In the genomic region with DNA sequence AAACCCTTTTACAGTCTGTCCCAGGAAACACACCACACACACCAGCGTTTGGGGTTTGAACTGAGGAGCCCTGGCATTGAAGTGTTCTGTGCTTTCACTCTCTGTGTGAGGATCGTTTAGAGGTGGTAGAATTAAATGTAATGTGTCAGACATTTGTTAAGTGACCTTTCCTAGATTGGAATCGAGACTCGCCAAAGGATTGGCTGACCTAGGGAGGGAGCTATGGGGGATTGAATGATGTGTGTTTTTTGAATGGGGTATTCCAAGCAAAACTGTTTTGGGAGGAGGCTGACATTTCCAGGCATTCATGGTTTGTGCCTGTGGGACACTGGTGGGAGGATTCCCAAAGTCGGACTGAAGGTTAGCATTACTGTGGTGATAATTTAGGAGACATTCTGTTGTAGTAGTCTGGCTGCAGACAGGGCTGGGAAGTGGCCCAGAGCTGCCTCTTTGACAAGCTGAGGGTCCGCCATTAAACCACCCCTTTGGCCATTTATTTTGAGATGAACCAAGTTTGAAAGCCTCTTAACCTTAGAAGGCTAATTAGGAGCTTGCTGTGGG, we compare ENCODE assay signal across 8 cellular contexts. TPM values are rescaled to one million over a fixed set of nuclear protein-coding genes. Genes with fewer than 3 reads are reported as not detected.
DNase-seq lines count a peak whose midpoint lies in the region; ATAC-seq, FAIRE-seq and TF ChIP-seq lines count a peak whose summit lies in the region.

No MANE protein-coding gene starts in this region.

- H3K27me3 ChIP-seq in HepG2 (ENCODE audit: control insufficient read depth in 1 of 2, insufficient read depth in 2 of 2, low read length in 2 of 2): no peaks in the 10 kb centered on the region; a peak in 1 of 5 replicates
- H3K27me3 ChIP-seq in thyroid gland: no peaks in the 10 kb centered on the region

- WGBS in HepG2 (ENCODE audit: low lambda C conversion rate): 9% methylated on average over 6 of the region's 6 CpGs
- 53 to 56% methylated on average over 6 of the region's 6 CpGs for WGBS in thyroid gland, 2 donors

- no peak for FAIRE-seq in HepG2 (lab: Jason Lieb, UNC)

- no peak overlapping the region for H3K27ac Mint-ChIP-seq in activated CD8-positive, alpha-beta T cell treated with anti-CD3 and anti-CD28 coated beads for 36 hours
- H3K27ac Mint-ChIP-seq in activated CD8-positive, alpha-beta T cell treated with anti-CD3 and anti-CD28 coated beads, Interleukin-2, amount 10 ng/mL, durations not matched to agents 7 days and 5 days: no peak overlapping the region
- no peak overlapping the region for H3K27ac Mint-ChIP-seq in central memory CD8-positive, alpha-beta T cell (ENCODE audit: low read depth)

- in situ Hi-C loops in HepG2 (cut with HindIII; ENCODE audit: extremely low pct_ligation_motif_present, low pct_unique_long_range_greater_than_20kb): loop anchor here (10.0 kb wide), 1 partner anchor 138 kb away; no protein-coding TSS in a partner anchor

- peaks cover 10% of the 10 kb centered on the region for H4K20me1 ChIP-seq in HepG2 (ENCODE audit: insufficient read depth, low read length)

- H3K4me2 ChIP-seq in HepG2 (ENCODE audit: low read depth, low read length): peak overlapping the region; percentile 87

- peak; percentile 12 for DNase-seq in activated CD8-positive, alpha-beta T cell treated with anti-CD3 and anti-CD28 coated beads for 36 hours
- no peak for DNase-seq in activated CD8-positive, alpha-beta T cell treated with anti-CD3 and anti-CD28 coated beads, Interleukin-2, amount 10 ng/mL, durations not matched to agents 7 days and 5 days
- no peak for DNase-seq in central memory CD8-positive, alpha-beta T cell (ENCODE audit: low spot score in 2 of 2)
- DNase-seq in HepG2 (ENCODE audit: low spot score) (no peak), thyroid gland (no peak), NCI-H69 (lab: John Stamatoyannopoulos, UW) (no peak), COLO829 (ENCODE audit: low spot score) (no peak)

- H3K4me3 Mint-ChIP-seq in activated CD8-positive, alpha-beta T cell treated with anti-CD3 and anti-CD28 coated beads for 36 hours: peak overlapping the region; percentile 83
- H3K4me3 Mint-ChIP-seq in activated CD8-positive, alpha-beta T cell treated with anti-CD3 and anti-CD28 coated beads, Interleukin-2, amount 10 ng/mL, durations not matched to agents 7 days and 5 days: no peak overlapping the region
- peak overlapping the region; percentile 61 for H3K4me3 Mint-ChIP-seq in central memory CD8-positive, alpha-beta T cell

- H2AFZ ChIP-seq in HepG2 (ENCODE audit: low read length): no peak overlapping the region

- CTCF ChIA-PET in activated CD8-positive, alpha-beta T cell treated with anti-CD3 and anti-CD28 coated beads for 36 hours (lab: Charles Lee): interaction anchor here (0.9 to 4.6 kb wide), 6 partner anchors 29 to 307 kb away, joined by 3 to 26 read pairs (median 3); no protein-coding TSS in a partner anchor
- CTCF ChIA-PET in activated CD8-positive, alpha-beta T cell treated with anti-CD3 and anti-CD28 coated beads, Interleukin-2, amount 10 ng/mL, durations not matched to agents 7 days and 5 days (lab: Charles Lee): no interaction called here
- CTCF ChIA-PET in HepG2 (lab: Yijun Ruan, JAX; ENCODE audit: low intra/inter-chr PET ratio, low total read pairs): no interaction called here

- intact Hi-C loops in activated CD8-positive, alpha-beta T cell treated with anti-CD3 and anti-CD28 coated beads for 36 hours (cut with micrococcal nuclease): loop anchor here (10.0 kb wide), 1 partner anchor 258 kb away; no protein-coding TSS in a partner anchor
- intact Hi-C loops in HepG2 (cut with micrococcal nuclease; ENCODE audit: unreplicated experiment) (loop anchor here (1.0 to 5.0 kb wide), 4 partner anchors 55 to 130 kb away; no protein-coding TSS in a partner anchor), thyroid gland (cut with DNase I) (no loop called here)

- no peak for TF ChIP-seq RAD21 in HepG2 (CRISPR knock-in tag; IDR thresholded peaks at IDR 0.05)

- H3K9me3 Mint-ChIP-seq in activated CD8-positive, alpha-beta T cell treated with anti-CD3 and anti-CD28 coated beads for 36 hours: no peaks in the 10 kb centered on the region
- H3K9me3 Mint-ChIP-seq in activated CD8-positive, alpha-beta T cell treated with anti-CD3 and anti-CD28 coated beads, Interleukin-2, amount 10 ng/mL, durations not matched to agents 7 days and 5 days (ENCODE audit: insufficient read depth): no peaks in the 10 kb centered on the region
- no peaks in the 10 kb centered on the region for H3K9me3 Mint-ChIP-seq in central memory CD8-positive, alpha-beta T cell

- H3K36me3 ChIP-seq in HepG2 (replicated peaks in 1 of 2; ENCODE audit: control insufficient read depth in 1 of 2, insufficient read depth in 2 of 2, low read length in 2 of 2): no peaks in the 10 kb centered on the region; a peak in 2 of 5 replicates
- no peaks in the 10 kb centered on the region for H3K36me3 ChIP-seq in thyroid gland

- H3K79me2 ChIP-seq in HepG2 (ENCODE audit: insufficient read depth, low read length): peaks cover 63% of the 10 kb centered on the region

- peaks cover 20% of the 10 kb centered on the region for H3K4me1 Mint-ChIP-seq in activated CD8-positive, alpha-beta T cell treated with anti-CD3 and anti-CD28 coated beads for 36 hours (ENCODE audit: low read depth)
- peaks cover 11% of the 10 kb centered on the region for H3K4me1 Mint-ChIP-seq in activated CD8-positive, alpha-beta T cell treated with anti-CD3 and anti-CD28 coated beads, Interleukin-2, amount 10 ng/mL, durations not matched to agents 7 days and 5 days (ENCODE audit: low read depth)
- peaks cover 9% of the 10 kb centered on the region for H3K4me1 Mint-ChIP-seq in central memory CD8-positive, alpha-beta T cell

- no peak for TF ChIP-seq EP300 in HepG2 (IDR thresholded peaks at IDR 0.05; ENCODE audit: low read depth in 2 of 2, low read length in 2 of 2)
- TF ChIP-seq EP300 in HepG2 (CRISPR knock-in tag; IDR thresholded peaks at IDR 0.05; ENCODE audit: borderline replicate concordance): no peak

- H3K27ac ChIP-seq in HepG2 (ENCODE audit: extremely low read length, insufficient read depth, low read length) (peak overlapping the region; percentile 86), thyroid gland (peak overlapping the region in 2 of 3 donors; percentile 34 to 87)

- peaks cover 1% of the 10 kb centered on the region for H3K36me3 Mint-ChIP-seq in activated CD8-positive, alpha-beta T cell treated with anti-CD3 and anti-CD28 coated beads for 36 hours (ENCODE audit: low read depth)
- no peaks in the 10 kb centered on the region for H3K36me3 Mint-ChIP-seq in activated CD8-positive, alpha-beta T cell treated with anti-CD3 and anti-CD28 coated beads, Interleukin-2, amount 10 ng/mL, durations not matched to agents 7 days and 5 days (ENCODE audit: low read depth)
- no peaks in the 10 kb centered on the region for H3K36me3 Mint-ChIP-seq in central memory CD8-positive, alpha-beta T cell (ENCODE audit: insufficient read depth)

- TF ChIP-seq CTCF in activated CD8-positive, alpha-beta T cell treated with anti-CD3 and anti-CD28 coated beads for 36 hours (IDR thresholded peaks at IDR 0.05): no peak
- TF ChIP-seq CTCF in HepG2 (CRISPR knock-in tag; IDR thresholded peaks at IDR 0.05): no peak
- TF ChIP-seq CTCF in thyroid gland (IDR thresholded peaks at IDR 0.05): no peak

- no peaks in the 10 kb centered on the region for H3K9me3 ChIP-seq in HepG2 (ENCODE audit: low read length)
- H3K9me3 ChIP-seq in thyroid gland: no peaks in the 10 kb centered on the region

- POLR2A ChIA-PET in activated CD8-positive, alpha-beta T cell treated with anti-CD3 and anti-CD28 coated beads for 36 hours (lab: Charles Lee): interaction anchor here (0.9 to 1.4 kb wide), 6 partner anchors 11 to 365 kb away, joined by 3 read pairs; no protein-coding TSS in a partner anchor
- POLR2A ChIA-PET in activated CD8-positive, alpha-beta T cell treated with anti-CD3 and anti-CD28 coated beads, Interleukin-2, amount 10 ng/mL, durations not matched to agents 7 days and 5 days (lab: Charles Lee): interaction anchor here (0.6 to 0.9 kb wide), 2 partner anchors 17 to 88 kb away, joined by 3 to 4 read pairs; no protein-coding TSS in a partner anchor
- POLR2A ChIA-PET in HepG2 (lab: Yijun Ruan, JAX): interaction anchor here (0.7 to 2.5 kb wide), 10 partner anchors 13 to 431 kb away, joined by 3 to 10 read pairs (median 4); a partner anchor contains a TSS

- TF ChIP-seq POLR2A in HepG2 (IDR thresholded peaks at IDR 0.05; ENCODE audit: insufficient read depth in 1 of 2, low read depth in 2 of 2, low read length in 2 of 2) (peak in 1 of 2 experiments; percentile 8; a peak in 1 of 4 replicates), thyroid gland (IDR thresholded peaks at IDR 0.05) (no peak)

- ATAC-seq in activated CD8-positive, alpha-beta T cell treated with anti-CD3 and anti-CD28 coated beads for 36 hours: no peak
- ATAC-seq in activated CD8-positive, alpha-beta T cell treated with anti-CD3 and anti-CD28 coated beads, Interleukin-2, amount 10 ng/mL, durations not matched to agents 7 days and 5 days: no peak
- ATAC-seq in central memory CD8-positive, alpha-beta T cell (replicated peaks; ENCODE audit: extremely low read depth, poor library complexity, severe bottlenecking): no peak
- no peak for ATAC-seq in HepG2
- no peak for ATAC-seq in GM21723 (IDR thresholded peaks at IDR 0.05; ENCODE audit: unreplicated experiment)

- no TSS peak for BruUV-seq in HepG2 (replicated peaks; lab: Mats Ljungman, UMichigan)

- peak overlapping the region; percentile 83 for H3K9ac ChIP-seq in HepG2 (ENCODE audit: insufficient read depth, low read depth, low read length)

- peaks cover 60% of the 10 kb centered on the region for H3K4me1 ChIP-seq in HepG2 (ENCODE audit: insufficient read depth, low read length)
- peaks cover 9 to 11% of the 10 kb centered on the region in 2 donors for H3K4me1 ChIP-seq in thyroid gland

- peaks cover 6% of the 10 kb centered on the region for H3K27me3 Mint-ChIP-seq in activated CD8-positive, alpha-beta T cell treated with anti-CD3 and anti-CD28 coated beads for 36 hours
- H3K27me3 Mint-ChIP-seq in activated CD8-positive, alpha-beta T cell treated with anti-CD3 and anti-CD28 coated beads, Interleukin-2, amount 10 ng/mL, durations not matched to agents 7 days and 5 days (ENCODE audit: low read depth): peaks cover 20% of the 10 kb centered on the region
- H3K27me3 Mint-ChIP-seq in central memory CD8-positive, alpha-beta T cell: peaks cover 24% of the 10 kb centered on the region

- peak overlapping the region; percentile 80 to 89 (median 85) for H3K4me3 ChIP-seq in HepG2 (replicated peaks in 1 of 3; ENCODE audit: insufficient read depth in 1 of 3, low read depth in 2 of 3, low read length in 3 of 3)
- H3K4me3 ChIP-seq in thyroid gland (replicated peaks in 1 of 3): no peak overlapping the region

RNA-seq across cellular contexts. Expression of a gene that starts 1.7 kb away (rescaled TPM):
- 10 to 100 TPM; 43.2 to 44.8 TPM for total RNA-seq in activated CD8-positive, alpha-beta T cell treated with anti-CD3 and anti-CD28 coated beads for 36 hours
- total RNA-seq in activated CD8-positive, alpha-beta T cell treated with anti-CD3 and anti-CD28 coated beads, Interleukin-2, amount 10 ng/mL, durations not matched to agents 7 days and 5 days: 1 to 10 TPM; 2.6 to 3.4 TPM
- total RNA-seq in HepG2 (2016; rRNA removed; fragmentation: Illumina TruSeq; extraction: Trizol) (89.8 and 134 TPM in 2 replicates), thyroid gland (10 to 100 TPM; 16.9 to 43.8 (median 32.9) TPM)
- total RNA-seq in HepG2 (2016; cell fraction: cytosol; rRNA removed; fragmentation: Illumina TruSeq; extraction: Trizol; ENCODE audit: low read depth): 6.6 and 8.5 TPM in 2 replicates
- total RNA-seq in HepG2 (2016; cell fraction: insoluble cytoplasmic fraction; rRNA removed; fragmentation: Illumina TruSeq; extraction: Trizol): 89.7 and 128 TPM in 2 replicates
- total RNA-seq in HepG2 (2016; cell fraction: membrane; rRNA removed; fragmentation: Illumina TruSeq; extraction: Trizol): 27.4 and 29.4 TPM in 2 replicates
- total RNA-seq in HepG2 (2016; cell fraction: nucleus; rRNA removed; fragmentation: Illumina TruSeq; extraction: Trizol): 108 and 113 TPM in 2 replicates
- polyA plus RNA-seq in HepG2 (2011; rRNA removed): 29.5 and 36.9 TPM in 2 replicates
- polyA plus RNA-seq in HepG2 (2011; cell fraction: cytosol; rRNA removed): 14.6 and 19.2 TPM in 2 replicates
- polyA plus RNA-seq in HepG2 (2011; cell fraction: nucleus; rRNA removed): 34.7 and 34.9 TPM in 2 replicates
- 29.4 and 36.8 TPM in 2 replicates for polyA plus RNA-seq in HepG2 (2012)
- 2.2 and 2.6 TPM in 2 replicates for polyA plus RNA-seq in HepG2 (2016; cell fraction: cytosol; fragmentation: Illumina TruSeq; extraction: Trizol; ENCODE audit: low read depth)
- polyA plus RNA-seq in HepG2 (2016; cell fraction: insoluble cytoplasmic fraction; fragmentation: Illumina TruSeq; extraction: Trizol; ENCODE audit: low read depth): 101 and 106 TPM in 2 replicates
- polyA plus RNA-seq in HepG2 (2016; cell fraction: membrane; fragmentation: Illumina TruSeq; extraction: Trizol; ENCODE audit: low read depth): 8.4 and 10.5 TPM in 2 replicates
- 79.1 and 80.1 TPM in 2 replicates for polyA plus RNA-seq in HepG2 (2016; cell fraction: nucleus; fragmentation: Illumina TruSeq; extraction: Trizol; ENCODE audit: insufficient read depth, low read depth)
- polyA minus RNA-seq in HepG2 (2011; rRNA and poly(A)+ RNA removed; ENCODE audit: low replicate concordance): 12.3 and 50.8 TPM in 2 replicates
- 45.9 and 51.5 TPM in 2 replicates for polyA minus RNA-seq in HepG2 (2011; cell fraction: cytosol; rRNA and poly(A)+ RNA removed)
- 155 and 169 TPM in 2 replicates for polyA minus RNA-seq in HepG2 (2011; cell fraction: nucleus; rRNA and poly(A)+ RNA removed)

Comparison
In these comparisons a context has a peak if more than half of its experiments do, and no peak if none do; other contexts are left out.
1. H3K4me3 ChIP-seq: peak in HepG2 (3 of 3); none in thyroid gland (0 of 3).